In genomic region chr10:90859321-90859751, GRCh38 we compare ENCODE assay signal across 14 cellular contexts. TPM values are rescaled to one million over a fixed set of nuclear protein-coding genes. Genes with fewer than 3 reads are reported as not detected.
A peak's percentile ranks its signal among the peaks of the same experiment; 100 is the strongest.
DNase-seq lines count a peak whose midpoint lies in the region; ATAC-seq and TF ChIP-seq lines count a peak whose summit lies in the region.
"Had no signal": no experiment of that assay in that cellular context is flagged by ENCODE, and none has a peak within 500 bp of the region (broad histone marks: within the 10 kb centered on the region; RNA-seq: fewer than 3 reads in every experiment).

No MANE protein-coding gene starts in this region.

- H3K4me1 Mint-ChIP-seq in activated T-cell treated with anti-CD3 and anti-CD28 coated beads, Interleukin-2, amount 50 U/mL, for 72 hours (ENCODE audit: low read depth): peaks cover 11% of the 10 kb centered on the region
- H3K4me1 Mint-ChIP-seq in activated T-cell treated with anti-CD3 and anti-CD28 coated beads, Interleukin-2, amount 50 U/mL, for 24 hours (ENCODE audit: low read depth): peaks cover 16% of the 10 kb centered on the region
- peaks cover 15% of the 10 kb centered on the region for H3K4me1 Mint-ChIP-seq in stimulated activated effector memory CD8-positive, alpha-beta T cell treated with anti-CD3 and anti-CD28 coated beads, Interleukin-12 subunit alpha, Interleukin-12 subunit beta, amount 100 ng/mL, for 72 hours

- ATAC-seq in activated T-cell treated with anti-CD3 and anti-CD28 coated beads, Interleukin-2, amount 50 U/mL, for 72 hours (replicated peaks in 1 of 2): peak; percentile 42 to 47
- ATAC-seq in stimulated activated effector memory CD8-positive, alpha-beta T cell treated with anti-CD3 and anti-CD28 coated beads, Interleukin-12 subunit alpha, Interleukin-12 subunit beta, amount 100 ng/mL, for 72 hours: peak; percentile 83
- no peak for ATAC-seq in HG02763 (IDR thresholded peaks at IDR 0.05; ENCODE audit: unreplicated experiment)

- no peak overlapping the region for H3K27ac ChIP-seq in fibroblast of lung (ENCODE audit: insufficient read depth, low read length)

- no peaks in the 10 kb centered on the region for H3K9me3 Mint-ChIP-seq in activated T-cell treated with anti-CD3 and anti-CD28 coated beads, Interleukin-2, amount 50 U/mL, for 72 hours
- H3K9me3 Mint-ChIP-seq in activated T-cell treated with anti-CD3 and anti-CD28 coated beads, Interleukin-2, amount 50 U/mL, for 24 hours: no peaks in the 10 kb centered on the region
- H3K9me3 Mint-ChIP-seq in stimulated activated effector memory CD8-positive, alpha-beta T cell treated with anti-CD3 and anti-CD28 coated beads, Interleukin-12 subunit alpha, Interleukin-12 subunit beta, amount 100 ng/mL, for 72 hours: no peaks in the 10 kb centered on the region

- H3K27me3 ChIP-seq in fibroblast of lung (ENCODE audit: control insufficient read depth, insufficient read depth, low read length): peaks cover 3% of the 10 kb centered on the region

- no peaks in the 10 kb centered on the region for H3K36me3 ChIP-seq in fibroblast of lung (ENCODE audit: control insufficient read depth, insufficient read depth, low read length)

- H3K9me3 ChIP-seq in fibroblast of lung (ENCODE audit: control insufficient read depth, insufficient read depth, low read depth, low read length): no peaks in the 10 kb centered on the region

- no peaks in the 10 kb centered on the region for H4K20me1 ChIP-seq in fibroblast of lung (ENCODE audit: control insufficient read depth, extremely low read depth, insufficient read depth, low read length)

- peaks cover 0 to 3% of the 10 kb centered on the region in 2 donors for H3K36me3 Mint-ChIP-seq in activated T-cell treated with anti-CD3 and anti-CD28 coated beads, Interleukin-2, amount 50 U/mL, for 72 hours (ENCODE audit: insufficient read depth in 2 of 2)
- no peaks in the 10 kb centered on the region for H3K36me3 Mint-ChIP-seq in activated T-cell treated with anti-CD3 and anti-CD28 coated beads, Interleukin-2, amount 50 U/mL, for 24 hours (ENCODE audit: low read depth)
- no peaks in the 10 kb centered on the region for H3K36me3 Mint-ChIP-seq in stimulated activated effector memory CD8-positive, alpha-beta T cell treated with anti-CD3 and anti-CD28 coated beads, Interleukin-12 subunit alpha, Interleukin-12 subunit beta, amount 100 ng/mL, for 72 hours

- DNase-seq in activated T-cell treated with anti-CD3 and anti-CD28 coated beads, Interleukin-2, amount 50 U/mL, for 72 hours: no peak
- DNase-seq in activated T-cell treated with anti-CD3 and anti-CD28 coated beads, Interleukin-2, amount 50 U/mL, for 24 hours: no peak
- DNase-seq in SIG-M5 (lab: John Stamatoyannopoulos, UW) (peak; percentile 10), fibroblast of lung (ENCODE audit: low read depth in 2 of 2) (peak; percentile 83 to 85), DMS79 treated with DMSO at 0.1 percent for 48 hours (lab: John Stamatoyannopoulos, UW) (no peak), NCI-H187 treated with DMSO at 0.1 percent for 48 hours (lab: John Stamatoyannopoulos, UW) (no peak)
- DNase-seq in stimulated activated effector memory CD8-positive, alpha-beta T cell treated with anti-CD3 and anti-CD28 coated beads, Interleukin-12 subunit alpha, Interleukin-12 subunit beta, amount 100 ng/mL, for 72 hours (ENCODE audit: low spot score in 2 of 2): no peak
- DNase-seq: ACHN; activated gamma-delta T cell treated with Interleukin-2 at 50 U/mL for 16 hours; NK-92 treated with Interleukin-12 subunit alpha and Interleukin-12 subunit beta, amount 100 ng/mL, for 24 hours; nucleus accumbens; stimulated activated CD4-positive, alpha-beta T cell treated with anti-CD3 and anti-CD28 coated beads, Interleukin-4, amount 100 ng/mL, for 24 hours had no signal

- peak overlapping the region; percentile 60 for H3K27ac Mint-ChIP-seq in activated T-cell treated with anti-CD3 and anti-CD28 coated beads, Interleukin-2, amount 50 U/mL, for 72 hours
- H3K27ac Mint-ChIP-seq in activated T-cell treated with anti-CD3 and anti-CD28 coated beads, Interleukin-2, amount 50 U/mL, for 24 hours: no peak overlapping the region
- no peak overlapping the region for H3K27ac Mint-ChIP-seq in stimulated activated effector memory CD8-positive, alpha-beta T cell treated with anti-CD3 and anti-CD28 coated beads, Interleukin-12 subunit alpha, Interleukin-12 subunit beta, amount 100 ng/mL, for 72 hours

- H3K4me3 Mint-ChIP-seq in activated T-cell treated with anti-CD3 and anti-CD28 coated beads, Interleukin-2, amount 50 U/mL, for 72 hours: peak overlapping the region in 1 of 2 donors; percentile 55
- no peak overlapping the region for H3K4me3 Mint-ChIP-seq in activated T-cell treated with anti-CD3 and anti-CD28 coated beads, Interleukin-2, amount 50 U/mL, for 24 hours
- H3K4me3 Mint-ChIP-seq in stimulated activated effector memory CD8-positive, alpha-beta T cell treated with anti-CD3 and anti-CD28 coated beads, Interleukin-12 subunit alpha, Interleukin-12 subunit beta, amount 100 ng/mL, for 72 hours: no peak overlapping the region

- no peaks in the 10 kb centered on the region for H3K79me2 ChIP-seq in fibroblast of lung (ENCODE audit: control insufficient read depth, insufficient read depth, low read length)

- H3K9ac ChIP-seq in fibroblast of lung (ENCODE audit: insufficient read depth, low read length): no peak overlapping the region

- H3K4me3 ChIP-seq in fibroblast of lung (replicated peaks in 1 of 4; ENCODE audit: control extremely low read depth in 1 of 4, insufficient read depth in 1 of 4, low read depth in 3 of 4, low read length in 4 of 4): peak overlapping the region in 1 of 4 experiments; percentile 25

- H3K4me1 ChIP-seq in fibroblast of lung (ENCODE audit: control insufficient read depth, extremely low read depth, insufficient read depth, low read length): peaks cover 3% of the 10 kb centered on the region

- no peak overlapping the region for H2AFZ ChIP-seq in fibroblast of lung (ENCODE audit: low read length)

- H3K27me3 Mint-ChIP-seq in activated T-cell treated with anti-CD3 and anti-CD28 coated beads, Interleukin-2, amount 50 U/mL, for 72 hours (ENCODE audit: low read depth): peaks cover 81% of the 10 kb centered on the region
- H3K27me3 Mint-ChIP-seq in activated T-cell treated with anti-CD3 and anti-CD28 coated beads, Interleukin-2, amount 50 U/mL, for 24 hours: peaks cover 72% of the 10 kb centered on the region

- H3K4me2 ChIP-seq in fibroblast of lung (ENCODE audit: extremely low read depth, insufficient read depth, low read length): no peak overlapping the region

- TF ChIP-seq CTCF in fibroblast of lung (conservative IDR thresholded peaks at IDR 0.05 in 1 of 2, IDR thresholded peaks at IDR 0.05 in 1 of 2; ENCODE audit: low read depth in 1 of 2, low read length in 2 of 2): no peak

RNA-seq across cellular contexts. Expression of gene HTR7, which starts 1.5 kb away (rescaled TPM):
- under 1 TPM; 0.09 to 0.10 TPM for total RNA-seq in activated T-cell treated with anti-CD3 and anti-CD28 coated beads, Interleukin-2, amount 50 U/mL, for 72 hours
- total RNA-seq in fibroblast of lung: 0.77 and 0.83 TPM in 2 replicates
- polyA plus RNA-seq in fibroblast of lung: 1.0 and 1.3 TPM in 2 replicates
- polyA plus RNA-seq in fibroblast of lung (2012): 0.56 and 0.96 TPM in 2 replicates
- 3.7 TPM in 1 of 2 replicates, not detected in the other for polyA minus RNA-seq in fibroblast of lung (ENCODE audit: low replicate concordance)
- total RNA-seq: G401 had no signal

RNA-seq across cellular contexts. Expression of gene RPP30, which starts 12.4 kb away (rescaled TPM):
- 100 to 1,000 TPM in 1 of 2 donors, 10 to 100 TPM in 1; 98.0 to 137 TPM for total RNA-seq in activated T-cell treated with anti-CD3 and anti-CD28 coated beads, Interleukin-2, amount 50 U/mL, for 72 hours
- 32.2 and 38.3 TPM in 2 replicates for total RNA-seq in fibroblast of lung
- polyA plus RNA-seq in fibroblast of lung: 38.6 and 44.5 TPM in 2 replicates
- polyA plus RNA-seq in fibroblast of lung (2012): 39.4 and 49.9 TPM in 2 replicates
- 3.8 and 6.3 TPM in 2 replicates for polyA minus RNA-seq in fibroblast of lung (ENCODE audit: low replicate concordance)

Comparison
In these comparisons a context has a peak if more than half of its experiments do, and no peak if none do; other contexts are left out.
1. DNase-seq: peak in SIG-M5 (single experiment) and fibroblast of lung (2 of 2); none in activated T-cell treated with anti-CD3 and anti-CD28 coated beads, Interleukin-2, amount 50 U/mL, for 72 hours (0 of 2), activated T-cell treated with anti-CD3 and anti-CD28 coated beads, Interleukin-2, amount 50 U/mL, for 24 hours (single experiment), stimulated activated effector memory CD8-positive, alpha-beta T cell treated with anti-CD3 and anti-CD28 coated beads, Interleukin-12 subunit alpha, Interleukin-12 subunit beta, amount 100 ng/mL, for 72 hours (0 of 2), DMS79 treated with DMSO at 0.1 percent for 48 hours (single experiment) and NCI-H187 treated with DMSO at 0.1 percent for 48 hours (single experiment).